34 cellular contexts compared by ENCODE assay signal in the genomic region with DNA sequence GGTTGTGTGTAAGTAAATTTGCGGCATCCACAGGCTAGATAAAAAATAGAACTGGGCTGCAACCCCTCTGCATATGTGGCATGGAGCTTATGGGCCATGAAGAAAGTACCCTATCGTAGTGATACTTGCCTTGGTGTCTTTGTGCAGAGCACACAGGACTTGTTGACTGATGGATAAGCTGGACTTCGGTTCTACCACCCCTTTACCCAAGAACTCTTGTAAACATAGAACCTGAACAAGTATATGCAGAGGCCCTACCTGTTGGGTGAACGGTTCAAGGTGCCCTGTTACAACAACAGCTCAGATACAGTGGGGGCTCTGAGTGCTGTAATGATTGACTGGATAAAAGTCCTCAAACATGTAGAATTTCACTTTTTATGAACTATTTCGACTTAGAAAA.
"Had no signal": no experiment of that assay in that cellular context is flagged by ENCODE, and none has a peak within 500 bp of the region (broad histone marks: within the 10 kb centered on the region; RNA-seq: fewer than 3 reads in every experiment).

No MANE protein-coding gene starts in this region.

- H3K27me3 ChIP-seq: MG63 had no signal

- H3K4me3 ChIP-seq: MG63 had no signal

- H3K27ac ChIP-seq: KMS-11 had no signal

- H3K36me3 ChIP-seq: MG63 had no signal

- H3K4me2 ChIP-seq: KMS-11 had no signal

- DNase-seq: Karpas-422, Kasumi-1, MG63, MM.1S, MV-4-11, NCI-H1048, NCI-H1092, NCI-H1092 treated with DMSO at 0.1 percent for 48 hours, NCI-H1105, NCI-H1105 treated with DMSO at 0.1 percent for 48 hours, NCI-H1417, NCI-H1417 treated with DMSO at 0.1 percent for 48 hours, NCI-H1436, NCI-H1436 treated with DMSO at 0.1 percent for 48 hours, NCI-H146, NCI-H1694, NCI-H1694 treated with DMSO at 0.1 percent for 48 hours, NCI-H187, NCI-H187 treated with DMSO at 0.1 percent for 48 hours, NCI-H1930, NCI-H2029, NCI-H2029 treated with DMSO at 0.1 percent for 48 hours, NCI-H2081, NCI-H2081 treated with DMSO at 0.1 percent for 48 hours, NCI-H2107, NCI-H2171, NCI-H2171 treated with DMSO at 0.1 percent for 48 hours, NCI-H2227 treated with DMSO at 0.1 percent for 48 hours, NCI-H226, NCI-H345, NCI-H446, NCI-H446 treated with DMSO at 0.1 percent for 48 hours, NCI-H510A had no signal

- H3K9me3 ChIP-seq: MG63 had no signal

- H3K9ac ChIP-seq: KMS-11 had no signal
